20 cellular contexts compared by ENCODE assay signal in the genomic region with DNA sequence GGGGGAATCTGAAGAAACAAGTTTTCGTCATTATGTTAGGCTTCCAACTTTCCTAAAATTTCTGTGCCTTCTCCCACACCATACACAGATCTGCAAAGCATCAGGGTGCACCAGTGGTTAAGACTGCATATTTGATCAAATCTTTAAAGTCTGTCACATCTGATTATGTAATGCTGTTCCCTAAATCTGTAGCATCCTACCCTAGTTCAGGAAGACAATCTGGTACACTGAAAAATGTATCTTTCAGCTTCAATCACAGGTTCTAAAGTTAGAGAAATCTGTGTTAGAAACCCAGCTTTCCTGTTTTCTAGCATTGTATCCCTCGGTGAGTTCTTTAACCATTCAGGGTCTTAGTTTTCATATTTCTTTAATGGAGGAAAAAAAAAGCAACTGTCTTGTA. TPM values are rescaled to one million over a fixed set of nuclear protein-coding genes. Genes with fewer than 3 reads are reported as not detected.
DNase-seq lines count a peak whose midpoint lies in the region; ATAC-seq and TF ChIP-seq lines count a peak whose summit lies in the region.
"Had no signal": no experiment of that assay in that cellular context is flagged by ENCODE, and none has a peak within 500 bp of the region (broad histone marks: within the 10 kb centered on the region; RNA-seq: fewer than 3 reads in every experiment).

No MANE protein-coding gene starts in this region.

- H3K36me3 Mint-ChIP-seq in naive thymus-derived CD4-positive, alpha-beta T cell = peaks cover 0 to 12% (median 6%) of the 10 kb centered on the region in 5 donors
- H3K36me3 Mint-ChIP-seq: IgD-negative memory B cell had no signal

- H3K4me3 Mint-ChIP-seq in naive thymus-derived CD4-positive, alpha-beta T cell = peak overlapping the region in 6 of 10 donors; percentile 14 to 97 (median 28)
- H3K4me3 Mint-ChIP-seq: HFFc6 had no signal

- no peaks in the 10 kb centered on the region for H3K9me3 ChIP-seq in DOHH2 (ENCODE audit: control insufficient read depth, insufficient read depth, low read length)
- no peaks in the 10 kb centered on the region for H3K9me3 ChIP-seq in OCI-LY1 (ENCODE audit: low read length)
- no peaks in the 10 kb centered on the region for H3K9me3 ChIP-seq in naive thymus-derived CD4-positive, alpha-beta T cell (ENCODE audit: control insufficient read depth in 2 of 3, low read length in 3 of 3)
- H3K9me3 ChIP-seq: Caco-2 had no signal

- no peaks in the 10 kb centered on the region for H3K9me2 ChIP-seq in DOHH2 (replicated peaks; ENCODE audit: control insufficient read depth, low read length)
- H3K9me2 ChIP-seq in OCI-LY1 (ENCODE audit: low read depth, low read length) = no peaks in the 10 kb centered on the region

- no peak overlapping the region for H2AFZ ChIP-seq in OCI-LY1 (ENCODE audit: low read length)

- H3K27me3 ChIP-seq in DOHH2 (ENCODE audit: control insufficient read depth, low read length) (no peaks in the 10 kb centered on the region), OCI-LY1 (ENCODE audit: insufficient read depth, low read length) (no peaks in the 10 kb centered on the region)
- H3K27me3 ChIP-seq in naive thymus-derived CD4-positive, alpha-beta T cell (ENCODE audit: control insufficient read depth in 2 of 2, insufficient read depth in 2 of 2, low read length in 2 of 2) = no peaks in the 10 kb centered on the region

- peak overlapping the region; percentile 74 for H3K9ac ChIP-seq in OCI-LY1 (ENCODE audit: low read length)

- H3K4me1 ChIP-seq in DOHH2 (ENCODE audit: control insufficient read depth, low read length) = peaks cover 48% of the 10 kb centered on the region
- peaks cover 56% of the 10 kb centered on the region for H3K4me1 ChIP-seq in OCI-LY1 (ENCODE audit: insufficient read depth, low read length, severe bottlenecking)
- peaks cover 6 to 13% of the 10 kb centered on the region in 2 donors for H3K4me1 ChIP-seq in naive thymus-derived CD4-positive, alpha-beta T cell (ENCODE audit: control insufficient read depth in 2 of 2, insufficient read depth in 2 of 2, low read length in 2 of 2)

- peaks cover 51% of the 10 kb centered on the region for H3K36me3 ChIP-seq in DOHH2 (ENCODE audit: control insufficient read depth, low read length)
- peaks cover 10% of the 10 kb centered on the region; the same call in 1 of the 2 replicates for H3K36me3 ChIP-seq in OCI-LY1 (ENCODE audit: insufficient read depth, low read length)
- H3K36me3 ChIP-seq in naive thymus-derived CD4-positive, alpha-beta T cell (ENCODE audit: control insufficient read depth in 2 of 3, insufficient read depth in 3 of 3, low read length in 3 of 3) = peaks cover 0 to 5% (median 0%) of the 10 kb centered on the region in 3 experiments

- H3K79me2 ChIP-seq in DOHH2 (ENCODE audit: control insufficient read depth, low read length) = peaks cover 85% of the 10 kb centered on the region
- peaks cover 75% of the 10 kb centered on the region for H3K79me2 ChIP-seq in OCI-LY1 (ENCODE audit: insufficient read depth, low read length)

- H3K4me2 ChIP-seq in DOHH2 (ENCODE audit: low read length) = peak overlapping the region; percentile 76
- peak overlapping the region; percentile 91 for H3K4me2 ChIP-seq in OCI-LY1 (ENCODE audit: low read length)

- H3K4me3 ChIP-seq in DOHH2 (ENCODE audit: low read length) (peak overlapping the region; percentile 73; the same call in 1 of the 2 replicates), OCI-LY1 (ENCODE audit: low read depth, low read length, poor library complexity, severe bottlenecking) (peak overlapping the region; percentile 66)
- no peak overlapping the region for H3K4me3 ChIP-seq in naive thymus-derived CD4-positive, alpha-beta T cell (ENCODE audit: low read length)

- H3K27ac ChIP-seq in DOHH2 (ENCODE audit: low read depth, low read length) (no peak overlapping the region), OCI-LY1 (ENCODE audit: low read depth, low read length, poor library complexity, severe bottlenecking) (peak overlapping the region; percentile 94)
- H3K27ac ChIP-seq in naive thymus-derived CD4-positive, alpha-beta T cell (ENCODE audit: low read depth, low read length) = no peak overlapping the region

- H3K27me3 Mint-ChIP-seq in naive thymus-derived CD4-positive, alpha-beta T cell = peaks cover 0 to 31% (median 0%) of the 10 kb centered on the region in 5 donors

- POLR2A ChIA-PET in naive thymus-derived CD4-positive, alpha-beta T cell (lab: Charles Lee) = interaction anchor here (0.8 kb wide), 1 partner anchor 1260 kb away, joined by 3 read pairs; no protein-coding TSS in a partner anchor

- DNase-seq in naive thymus-derived CD4-positive, alpha-beta T cell = no peak
- DNase-seq: Caco-2, DMS153, EL, H7, HFFc6, MV-4-11, NCI-H1694 treated with DMSO at 0.1 percent for 48 hours, NCI-H510A, PC-3, RPMI8226, SIG-M5 had no signal

- H4K20me1 ChIP-seq in DOHH2 (ENCODE audit: control insufficient read depth, insufficient read depth, low read depth, low read length) = peaks cover 20% of the 10 kb centered on the region
- 0 out of 2 replicates have a peak, but pooled peaks cover 2% of the 10 kb centered on the region for H4K20me1 ChIP-seq in OCI-LY1 (ENCODE audit: insufficient read depth, low read length)

- H3K27ac Mint-ChIP-seq in naive thymus-derived CD4-positive, alpha-beta T cell = peak overlapping the region in 2 of 9 donors; percentile 5 to 60
- H3K27ac Mint-ChIP-seq: HFFc6, IgD-negative memory B cell had no signal

- TF ChIP-seq CTCF in DOHH2 (IDR thresholded peaks at IDR 0.05; ENCODE audit: low read depth, low read length, poor library complexity, severe bottlenecking) (no peak), OCI-LY1 (IDR thresholded peaks at IDR 0.05; ENCODE audit: low read length) (no peak)

- H3K9me3 Mint-ChIP-seq in naive thymus-derived CD4-positive, alpha-beta T cell = no peaks in the 10 kb centered on the region
- H3K9me3 Mint-ChIP-seq: HFFc6, IgD-negative memory B cell had no signal

- H3F3A ChIP-seq in DOHH2 (ENCODE audit: control insufficient read depth, insufficient read depth) (peaks cover 5% of the 10 kb centered on the region; the same call in 1 of the 2 replicates), OCI-LY1 (ENCODE audit: insufficient read depth, low read length) (peaks cover 5% of the 10 kb centered on the region; the same call in 1 of the 2 replicates)

- ATAC-seq in naive thymus-derived CD4-positive, alpha-beta T cell = no peak
- ATAC-seq in GM21717 (IDR thresholded peaks at IDR 0.05; ENCODE audit: unreplicated experiment) (no peak), HG03196 (IDR thresholded peaks at IDR 0.05; ENCODE audit: unreplicated experiment) (no peak), GM19452 (IDR thresholded peaks at IDR 0.05; ENCODE audit: unreplicated experiment) (no peak), HG03378 (IDR thresholded peaks at IDR 0.05; ENCODE audit: unreplicated experiment) (no peak)
- ATAC-seq: PC-3, SK-N-SH treated with all-trans-retinoic acid at 6 μM for 48 hours had no signal

- CTCF ChIA-PET in naive thymus-derived CD4-positive, alpha-beta T cell (lab: Charles Lee) = no interaction called here

- intact Hi-C loops in naive thymus-derived CD4-positive, alpha-beta T cell (cut with micrococcal nuclease) = loop anchor here in 1 of 2 donors (5.0 kb wide), 1 partner anchor 95 kb away; no protein-coding TSS in a partner anchor

- peaks cover 25 to 69% (median 61%) of the 10 kb centered on the region in 7 donors for H3K4me1 Mint-ChIP-seq in naive thymus-derived CD4-positive, alpha-beta T cell

RNA-seq across cellular contexts. Expression of a gene that starts 3.9 kb away (rescaled TPM):
- total RNA-seq in naive thymus-derived CD4-positive, alpha-beta T cell = 10 to 100 TPM; 36.7 to 73.1 (median 55.9) TPM
- 10 to 100 TPM; 87.2 to 99.8 TPM for polyA plus RNA-seq in naive thymus-derived CD4-positive, alpha-beta T cell
